Comparison of ENCODE assay signal across 16 cellular contexts in genomic region chr2:133788391-133788790, GRCh38.
"Had no signal": no experiment of that assay in that cellular context is flagged by ENCODE, and none has a peak within 500 bp of the region (broad histone marks: within the 10 kb centered on the region; RNA-seq: fewer than 3 reads in every experiment).

No MANE protein-coding gene starts in this region.

- H3K9me3 Mint-ChIP-seq: activated T-helper 2 cell treated with anti-CD3 and anti-CD28 coated beads, Interferon-gamma antibody, Interleukin-2, Interleukin-4, amounts not matched to agents 10 μg/mL and 5 μg/mL and 100 μg/mL, durations not matched to agents 14 hours and 24 hours and 36 hours had no signal

- H3K4me3 ChIP-seq: cardiac muscle cell, right atrium auricular region, smooth muscle cell had no signal

- H3K4me1 ChIP-seq: right atrium auricular region had no signal

- H3K27ac ChIP-seq: cardiac muscle cell, right atrium auricular region had no signal

- DNase-seq: activated CD4-positive, CD25-positive, alpha-beta regulatory T cell treated with anti-CD3 and anti-CD28 coated beads, Interleukin-2, amount 50 U/mL, for 72 hours; activated naive CD4-positive, alpha-beta T cell treated with anti-CD3 and anti-CD28 coated beads for 36 hours; kidney glomerular epithelial cell; occipital lobe; stimulated activated CD4-positive, alpha-beta T cell treated with anti-CD3 and anti-CD28 coated beads, Interleukin-4, amount 100 ng/mL, for 4 hours; stimulated activated CD8-positive, alpha-beta memory T cell treated with anti-CD3 and anti-CD28 coated beads, Interleukin-4, amount 100 ng/mL, for 48 hours; stimulated activated naive CD8-positive, alpha-beta T cell treated with anti-CD3 and anti-CD28 coated beads, Interleukin-15, Interleukin-2, amounts not matched to agents 100 U/mL and 50 U/mL, for 24 hours; T-helper 1 cell; T1000 had no signal

- H3K36me3 ChIP-seq: cardiac muscle cell, right atrium auricular region had no signal

- H3K27ac Mint-ChIP-seq: activated naive CD4-positive, alpha-beta T cell treated with anti-CD3 and anti-CD28 coated beads for 36 hours; activated T-helper 2 cell treated with anti-CD3 and anti-CD28 coated beads, Interferon-gamma antibody, Interleukin-2, Interleukin-4, amounts not matched to agents 10 μg/mL and 5 μg/mL and 100 μg/mL, durations not matched to agents 14 hours and 24 hours and 36 hours; nephron; progenitor cell of endocrine pancreas; type B pancreatic cell had no signal

- H3K36me3 Mint-ChIP-seq: type B pancreatic cell had no signal

- H3K9me3 ChIP-seq: right atrium auricular region had no signal

- H3K4me2 ChIP-seq: smooth muscle cell had no signal

- ATAC-seq: stimulated activated naive CD8-positive, alpha-beta T cell treated with anti-CD3 and anti-CD28 coated beads, Interleukin-15, Interleukin-2, amounts not matched to agents 100 U/mL and 50 U/mL, for 24 hours had no signal

- H3K27me3 ChIP-seq: cardiac muscle cell, right atrium auricular region had no signal

- H3K4me3 Mint-ChIP-seq: activated naive CD4-positive, alpha-beta T cell treated with anti-CD3 and anti-CD28 coated beads for 36 hours; nephron; type B pancreatic cell had no signal
